24 cellular contexts compared by ENCODE assay signal in genomic region chr16:76670125-76670857, GRCh38.
A peak's percentile ranks its signal among the peaks of the same experiment; 100 is the strongest.
DNase-seq lines count a peak whose midpoint lies in the region; ATAC-seq, FAIRE-seq and TF ChIP-seq lines count a peak whose summit lies in the region.
"Had no signal": no experiment of that assay in that cellular context is flagged by ENCODE, and none has a peak within 500 bp of the region (broad histone marks: within the 10 kb centered on the region; RNA-seq: fewer than 3 reads in every experiment).

No MANE protein-coding gene starts in this region.

- intact Hi-C loops in GM12878 (cut with micrococcal nuclease; ENCODE audit: unreplicated experiment) = no loop called here
- intact Hi-C loops in breast epithelium (cut with DNase I; ENCODE audit: low total_unique reads) = no loop called here

- TF ChIP-seq POLR2A in GM12878 (IDR thresholded peaks at IDR 0.05; ENCODE audit: low read depth, low read length) = no peak
- TF ChIP-seq POLR2A in breast epithelium (IDR thresholded peaks at IDR 0.05) = no peak

- no peak overlapping the region for H3K27ac Mint-ChIP-seq in activated naive CD4-positive, alpha-beta T cell treated with anti-CD3 and anti-CD28 coated beads, Interleukin-2, amount 10 ng/mL, durations not matched to agents 7 days and 5 days
- H3K27ac Mint-ChIP-seq: CD4-positive, alpha-beta memory T cell; IgD-negative memory B cell had no signal

- no peak overlapping the region for H3K23ac ChIP-seq in mesenchymal stem cell (ENCODE audit: low read length in 2 of 2)

- H2BK15ac ChIP-seq in mesenchymal stem cell (ENCODE audit: low read depth, poor library complexity, severe bottlenecking) = no peak overlapping the region

- no peak overlapping the region for H3K9ac ChIP-seq in GM12878 (ENCODE audit: control insufficient read depth, insufficient read depth, low read length)
- no peak overlapping the region for H3K9ac ChIP-seq in mesenchymal stem cell (ENCODE audit: low read length)

- H3K4me2 ChIP-seq in GM12878 (ENCODE audit: control insufficient read depth, insufficient read depth) (no peak overlapping the region), mesenchymal stem cell (ENCODE audit: low read length, poor library complexity, severe bottlenecking) (no peak overlapping the region)
- H3K4me2 ChIP-seq: PC-9 had no signal

- SMC1A ChIA-PET in GM12878 (lab: Charles Lee; ENCODE audit: uncharacterized antibody, unreplicated experiment) = interaction anchor here (0.7 to 1.2 kb wide), 3 partner anchors 17 to 211 kb away, joined by 3 read pairs; no protein-coding TSS in a partner anchor

- H3K27me3 Mint-ChIP-seq in activated naive CD4-positive, alpha-beta T cell treated with anti-CD3 and anti-CD28 coated beads, Interleukin-2, amount 10 ng/mL, durations not matched to agents 7 days and 5 days = no peaks in the 10 kb centered on the region
- H3K27me3 Mint-ChIP-seq: CD4-positive, alpha-beta memory T cell had no signal

- H3K4me3 ChIP-seq in GM12878 (no peak overlapping the region), mesenchymal stem cell (ENCODE audit: insufficient read depth in 1 of 2, low read depth in 1 of 2, low read length in 2 of 2) (no peak overlapping the region), breast epithelium (no peak overlapping the region)
- H3K4me3 ChIP-seq: PC-9 had no signal

- H3K4ac ChIP-seq in mesenchymal stem cell (ENCODE audit: low read depth in 1 of 2, low read length in 2 of 2) = no peak overlapping the region

- no peaks in the 10 kb centered on the region for H3K4me1 Mint-ChIP-seq in activated naive CD4-positive, alpha-beta T cell treated with anti-CD3 and anti-CD28 coated beads, Interleukin-2, amount 10 ng/mL, durations not matched to agents 7 days and 5 days
- H3K4me1 Mint-ChIP-seq: CD4-positive, alpha-beta memory T cell; IgD-negative memory B cell had no signal

- no peak for TF ChIP-seq EP300 in GM12878 (IDR thresholded peaks at IDR 0.05; ENCODE audit: borderline replicate concordance in 1 of 2, control insufficient read depth in 1 of 2, low read depth in 2 of 2, low read length in 2 of 2)

- H3K9me3 ChIP-seq in GM12878 (replicated peaks; ENCODE audit: control insufficient read depth, insufficient read depth, low read length) (no peaks in the 10 kb centered on the region), mesenchymal stem cell (ENCODE audit: control insufficient read depth, low read length) (no peaks in the 10 kb centered on the region), breast epithelium (no peaks in the 10 kb centered on the region)

- no peaks in the 10 kb centered on the region for H3K36me3 Mint-ChIP-seq in activated naive CD4-positive, alpha-beta T cell treated with anti-CD3 and anti-CD28 coated beads, Interleukin-2, amount 10 ng/mL, durations not matched to agents 7 days and 5 days
- H3K36me3 Mint-ChIP-seq: CD4-positive, alpha-beta memory T cell; IgD-negative memory B cell had no signal

- H3K36me3 ChIP-seq in GM12878 (ENCODE audit: control insufficient read depth in 2 of 2, insufficient read depth in 2 of 2, low read length in 1 of 2) = no peaks in the 10 kb centered on the region
- H3K36me3 ChIP-seq in mesenchymal stem cell (ENCODE audit: control insufficient read depth in 1 of 2, insufficient read depth in 2 of 2, low read depth in 1 of 2, low read length in 2 of 2) = no peaks in the 10 kb centered on the region
- no peaks in the 10 kb centered on the region for H3K36me3 ChIP-seq in breast epithelium

- H3K4me3 Mint-ChIP-seq in activated naive CD4-positive, alpha-beta T cell treated with anti-CD3 and anti-CD28 coated beads, Interleukin-2, amount 10 ng/mL, durations not matched to agents 7 days and 5 days = no peak overlapping the region
- H3K4me3 Mint-ChIP-seq: CD4-positive, alpha-beta memory T cell had no signal

- BruUV-seq in GM12878 (replicated peaks; lab: Mats Ljungman, UMichigan) = no TSS peak

- no peak overlapping the region for H2BK12ac ChIP-seq in mesenchymal stem cell (ENCODE audit: low read length in 2 of 2)

- H3K27ac ChIP-seq in GM12878 (ENCODE audit: control insufficient read depth, insufficient read depth) (no peak overlapping the region), mesenchymal stem cell (ENCODE audit: low read length, poor library complexity, severe bottlenecking) (no peak overlapping the region), breast epithelium (no peak overlapping the region)
- H3K27ac ChIP-seq: PC-9 had no signal

- H2AK5ac ChIP-seq in mesenchymal stem cell (ENCODE audit: low read length, severe bottlenecking) = no peak overlapping the region

- H3K18ac ChIP-seq in mesenchymal stem cell (ENCODE audit: low read depth in 1 of 2, low read length in 2 of 2) = no peak overlapping the region

- no peaks in the 10 kb centered on the region for H4K20me1 ChIP-seq in GM12878 (ENCODE audit: control insufficient read depth, insufficient read depth)

- in situ Hi-C loops in GM12878 (cut with MboI) = no loop called here

- no peak overlapping the region for H2BK120ac ChIP-seq in mesenchymal stem cell (ENCODE audit: low read depth, low read length)

- no peak overlapping the region for H2BK5ac ChIP-seq in mesenchymal stem cell (ENCODE audit: low read depth, low read length, poor library complexity, severe bottlenecking)

- DNase-seq in Daoy (ENCODE audit: low read depth) (peak; percentile 65), OCI-M1 (lab: John Stamatoyannopoulos, UW) (peak; percentile 12), GM12878 (ENCODE audit: low read depth, low spot score) (no peak), mesenchymal stem cell (peak; percentile 57), NCI-H748 treated with DMSO at 0.1 percent for 48 hours (lab: John Stamatoyannopoulos, UW) (no peak), breast epithelium (ENCODE audit: low spot score in 2 of 2) (no peak)
- no peak for DNase-seq in activated naive CD4-positive, alpha-beta T cell treated with anti-CD3 and anti-CD28 coated beads, Interleukin-2, amount 10 ng/mL, durations not matched to agents 7 days and 5 days
- DNase-seq: C1 segment of cervical spinal cord; CD4-positive, alpha-beta memory T cell; COR-L47; DMS79 treated with DMSO at 0.1 percent for 48 hours; NCI-H1092; NCI-H1417 treated with DMSO at 0.1 percent for 48 hours; NCI-H187; NCI-H2081 treated with DMSO at 0.1 percent for 48 hours; NCI-H2171 treated with DMSO at 0.1 percent for 48 hours; NCI-H345; NCI-H510A treated with DMSO at 0.1 percent for 48 hours; PC-9; RPMI8226; SHP77 treated with DMSO at 0.1 percent for 48 hours had no signal

- 38% methylated on average over 5 of the region's 5 CpGs for WGBS in GM12878 (ENCODE audit: insufficient coverage, insufficient replicate concordance, low lambda C conversion rate, missing lambda C conversion rate)
- WGBS in mesenchymal stem cell = 46% methylated on average over 4 of the region's 5 CpGs

- no peak overlapping the region for H4K91ac ChIP-seq in mesenchymal stem cell (ENCODE audit: low read length)

- TF ChIP-seq CTCF in GM12878 (IDR thresholded peaks at IDR 0.05 in 2 of 3, conservative IDR thresholded peaks at IDR 0.05 in 1 of 3; ENCODE audit: control insufficient read depth in 2 of 3, extremely low read depth in 1 of 3, insufficient read depth in 1 of 3, low read depth in 3 of 3, low read length in 3 of 3) = no peak
- no peak for TF ChIP-seq CTCF in breast epithelium (IDR thresholded peaks at IDR 0.05)

- no peaks in the 10 kb centered on the region for H3K4me1 ChIP-seq in GM12878 (ENCODE audit: control insufficient read depth, insufficient read depth, low read length)
- H3K4me1 ChIP-seq in mesenchymal stem cell (ENCODE audit: control insufficient read depth, insufficient read depth, low read depth, low read length) = no peaks in the 10 kb centered on the region
- H3K4me1 ChIP-seq in breast epithelium = no peaks in the 10 kb centered on the region

- no peaks in the 10 kb centered on the region for H3K27me3 ChIP-seq in GM12878 (replicated peaks in 1 of 2; ENCODE audit: control insufficient read depth in 2 of 2, insufficient read depth in 2 of 2, low read length in 1 of 2)
- no peaks in the 10 kb centered on the region for H3K27me3 ChIP-seq in mesenchymal stem cell (ENCODE audit: control insufficient read depth in 1 of 2, insufficient read depth in 1 of 2, low read length in 2 of 2)
- no peaks in the 10 kb centered on the region for H3K27me3 ChIP-seq in breast epithelium

- no peaks in the 10 kb centered on the region for H3K79me2 ChIP-seq in GM12878 (ENCODE audit: control insufficient read depth, insufficient read depth, low read length)

- no peak overlapping the region for H2AFZ ChIP-seq in GM12878 (ENCODE audit: control insufficient read depth, low read depth, low read length)
- no peak overlapping the region for H2AFZ ChIP-seq in mesenchymal stem cell (ENCODE audit: low read depth, low read length)
- H2AFZ ChIP-seq: PC-9 had no signal

- RAD21 ChIA-PET in GM12878 (lab: Charles Lee; ENCODE audit: unreplicated experiment) = no interaction called here

- ATAC-seq in GM12878 (0 out of 3 replicates have a peak, but pooled peaks have one; percentile 14), HG03342 (IDR thresholded peaks at IDR 0.05; ENCODE audit: unreplicated experiment) (no peak)

- CTCF ChIA-PET in GM12878 (lab: Yijun Ruan, JAX) = interaction anchor here (0.9 to 1.6 kb wide), 2 partner anchors 17 to 501 kb away, joined by 5 to 6 read pairs; no protein-coding TSS in a partner anchor
- CTCF ChIA-PET in activated naive CD4-positive, alpha-beta T cell treated with anti-CD3 and anti-CD28 coated beads, Interleukin-2, amount 10 ng/mL, durations not matched to agents 7 days and 5 days (lab: Charles Lee) = no interaction called here

- POLR2A ChIA-PET in GM12878 (lab: Charles Lee) = no interaction called here

- TF ChIP-seq RAD21 in GM12878 (IDR thresholded peaks at IDR 0.05; ENCODE audit: insufficient read depth, low read depth, low read length) = no peak

- no peak overlapping the region for H3K14ac ChIP-seq in mesenchymal stem cell (ENCODE audit: low read length in 2 of 2)

- no peaks in the 10 kb centered on the region for H3K9me3 Mint-ChIP-seq in activated naive CD4-positive, alpha-beta T cell treated with anti-CD3 and anti-CD28 coated beads, Interleukin-2, amount 10 ng/mL, durations not matched to agents 7 days and 5 days

- FAIRE-seq in GM12878 (lab: Jason Lieb, UNC) = no peak
- FAIRE-seq: H54 had no signal

- no peak overlapping the region for H4K8ac ChIP-seq in mesenchymal stem cell (ENCODE audit: low read length)

- H3K79me1 ChIP-seq in mesenchymal stem cell (replicated peaks; ENCODE audit: low read length, poor library complexity, severe bottlenecking) = no peaks in the 10 kb centered on the region

TF ChIP-seq in GM12878, 131 proteins besides CTCF, POLR2A, EP300 and RAD21 (continues in another document):
- peak; percentile 11 for TF ChIP-seq BCL3 (IDR thresholded peaks at IDR 0.05; ENCODE audit: borderline replicate concordance, insufficient read depth, low read depth, low read length, poor library complexity, severe bottlenecking)

Comparison
In these comparisons a context has a peak if more than half of its experiments do, and no peak if none do; other contexts are left out.
1. DNase-seq: peak in Daoy (single experiment), OCI-M1 (single experiment) and mesenchymal stem cell (single experiment); none in GM12878 (single experiment), NCI-H748 treated with DMSO at 0.1 percent for 48 hours (single experiment), activated naive CD4-positive, alpha-beta T cell treated with anti-CD3 and anti-CD28 coated beads, Interleukin-2, amount 10 ng/mL, durations not matched to agents 7 days and 5 days (single experiment) and breast epithelium (0 of 2).